Comparison of ENCODE assay signal across 9 cellular contexts in genomic region chr1:90579212-90579802, GRCh38.
DNase-seq lines count a peak whose midpoint lies in the region; ATAC-seq lines count a peak whose summit lies in the region.
"Had no signal": no experiment of that assay in that cellular context is flagged by ENCODE, and none has a peak within 500 bp of the region (broad histone marks: within the 10 kb centered on the region; RNA-seq: fewer than 3 reads in every experiment).

No MANE protein-coding gene starts in this region.

- no peaks in the 10 kb centered on the region for H3K4me1 Mint-ChIP-seq in effector memory CD8-positive, alpha-beta T cell (ENCODE audit: low read depth in 2 of 2)
- H3K4me1 Mint-ChIP-seq in naive B cell = no peaks in the 10 kb centered on the region

- H3K27ac Mint-ChIP-seq in effector memory CD8-positive, alpha-beta T cell = no peak overlapping the region
- H3K27ac Mint-ChIP-seq in naive B cell = no peak overlapping the region

- peaks cover 9 to 26% of the 10 kb centered on the region in 2 donors for H3K27me3 Mint-ChIP-seq in effector memory CD8-positive, alpha-beta T cell
- peaks cover 0 to 10% (median 8%) of the 10 kb centered on the region in 3 donors for H3K27me3 Mint-ChIP-seq in naive B cell

- H3K4me3 Mint-ChIP-seq in effector memory CD8-positive, alpha-beta T cell = no peak overlapping the region
- no peak overlapping the region for H3K4me3 Mint-ChIP-seq in naive B cell

- DNase-seq in Caki2 (ENCODE audit: low read depth) = peak; percentile 23
- DNase-seq in HuH-7.5 (ENCODE audit: low spot score) = peak; percentile 15
- peak; percentile 66 for DNase-seq in OCI-M1 (lab: John Stamatoyannopoulos, UW)
- no peak for DNase-seq in effector memory CD8-positive, alpha-beta T cell
- peak; percentile 30 for DNase-seq in naive B cell
- DNase-seq in stimulated activated CD8-positive, alpha-beta memory T cell treated with anti-CD3 and anti-CD28 coated beads, Interleukin-4, amount 100 ng/mL, for 48 hours = no peak
- DNase-seq in T1000 (lab: John Stamatoyannopoulos, UW) = no peak
- DNase-seq: left cardiac atrium had no signal

- in situ Hi-C loops in Caki2 (cut with HindIII; ENCODE audit: low pct_unique_long_range_greater_than_20kb, low sequenced_read_pairs) = no loop called here

- H3K36me3 Mint-ChIP-seq in effector memory CD8-positive, alpha-beta T cell (ENCODE audit: insufficient read depth) = peaks cover 3% of the 10 kb centered on the region
- H3K36me3 Mint-ChIP-seq in naive B cell = no peaks in the 10 kb centered on the region

- H3K9me3 Mint-ChIP-seq in effector memory CD8-positive, alpha-beta T cell = no peaks in the 10 kb centered on the region
- no peaks in the 10 kb centered on the region for H3K9me3 Mint-ChIP-seq in naive B cell

- ATAC-seq in GM19328 (IDR thresholded peaks at IDR 0.05; ENCODE audit: unreplicated experiment) (peak; percentile 58), naive B cell (ENCODE audit: low read depth in 2 of 2) (peak in 1 of 2 donors; percentile 46)
- ATAC-seq in effector memory CD8-positive, alpha-beta T cell (replicated peaks) = peak; percentile 56

Comparison
In these comparisons a context has a peak if more than half of its experiments do, and no peak if none do; other contexts are left out.
1. DNase-seq: peak in Caki2 (single experiment), HuH-7.5 (single experiment), OCI-M1 (single experiment) and naive B cell (single experiment); none in effector memory CD8-positive, alpha-beta T cell (0 of 3), stimulated activated CD8-positive, alpha-beta memory T cell treated with anti-CD3 and anti-CD28 coated beads, Interleukin-4, amount 100 ng/mL, for 48 hours (single experiment) and T1000 (single experiment).